20 cellular contexts compared by ENCODE assay signal in genomic region chr13:41299316-41300094, GRCh38.
"Had no signal": no experiment of that assay in that cellular context is flagged by ENCODE, and none has a peak within 500 bp of the region (broad histone marks: within the 10 kb centered on the region; RNA-seq: fewer than 3 reads in every experiment).

No MANE protein-coding gene starts in this region.

- H3K27ac ChIP-seq: brain microvascular endothelial cell, left lung, psoas muscle, sigmoid colon, upper lobe of left lung had no signal

- H3K36me3 ChIP-seq: brain microvascular endothelial cell, left lung, sigmoid colon, upper lobe of left lung had no signal

- H3K27ac Mint-ChIP-seq: activated CD8-positive, alpha-beta memory T cell treated with anti-CD3 and anti-CD28 coated beads, Interleukin-2, amount 10 ng/mL, durations not matched to agents 7 days and 5 days; activated naive CD8-positive, alpha-beta T cell treated with anti-CD3 and anti-CD28 coated beads for 36 hours; activated T-cell treated with anti-CD3 and anti-CD28 coated beads, Interleukin-2, amount 50 U/mL, for 24 hours; dendritic cell treated with granulocyte-macrophage colony-stimulating factor and Interleukin-4, amounts not matched to agents 40 ng/mL and 50 ng/mL, for 4 days; effector memory CD8-positive, alpha-beta T cell; memory B cell; nephron progenitor cell; stimulated activated naive CD8-positive, alpha-beta T cell treated with anti-CD3 and anti-CD28 coated beads, Interleukin-15, Interleukin-2, amounts not matched to agents 100 ng/mL and 50 ng/mL, for 24 hours had no signal

- ATAC-seq: activated CD8-positive, alpha-beta memory T cell treated with anti-CD3 and anti-CD28 coated beads, Interleukin-2, amount 10 ng/mL, durations not matched to agents 7 days and 5 days; effector memory CD8-positive, alpha-beta T cell; left lung; psoas muscle had no signal

- H3K36me3 Mint-ChIP-seq: activated naive CD8-positive, alpha-beta T cell treated with anti-CD3 and anti-CD28 coated beads for 36 hours had no signal

- H3K9me3 Mint-ChIP-seq: activated naive CD8-positive, alpha-beta T cell treated with anti-CD3 and anti-CD28 coated beads for 36 hours; dendritic cell treated with granulocyte-macrophage colony-stimulating factor and Interleukin-4, amounts not matched to agents 40 ng/mL and 50 ng/mL, for 4 days; effector memory CD8-positive, alpha-beta T cell; memory B cell; stimulated activated naive CD8-positive, alpha-beta T cell treated with anti-CD3 and anti-CD28 coated beads, Interleukin-15, Interleukin-2, amounts not matched to agents 100 ng/mL and 50 ng/mL, for 24 hours had no signal

- H3K27me3 ChIP-seq: brain microvascular endothelial cell, left lung, sigmoid colon, upper lobe of left lung had no signal

- H3K4me1 Mint-ChIP-seq: immature natural killer cell, memory B cell, nephron progenitor cell had no signal

- H3K9me3 ChIP-seq: left lung, psoas muscle, sigmoid colon, upper lobe of left lung had no signal

- H3K4me1 ChIP-seq: left lung, psoas muscle, sigmoid colon, upper lobe of left lung had no signal

- DNase-seq: activated CD4-positive, alpha-beta T cell treated with anti-CD3 and anti-CD28 coated beads for 1 hour; activated CD4-positive, alpha-beta T cell treated with anti-CD3 and anti-CD28 coated beads, Interleukin-2, amount 50 U/mL, for 48 hours; activated CD8-positive, alpha-beta memory T cell treated with anti-CD3 and anti-CD28 coated beads, Interleukin-2, amount 10 ng/mL, durations not matched to agents 7 days and 5 days; activated effector memory CD4-positive, alpha-beta T cell treated with anti-CD3 and anti-CD28 coated beads, Interleukin-2, amount 50 U/mL, for 16 hours; activated naive CD8-positive, alpha-beta T cell treated with anti-CD3 and anti-CD28 coated beads for 36 hours; activated T-cell treated with anti-CD3 and anti-CD28 coated beads, Interleukin-2, amount 50 U/mL, for 24 hours; brain microvascular endothelial cell; cerebellar nuclear complex; effector memory CD8-positive, alpha-beta T cell; immature natural killer cell; left lung; nephron progenitor cell; psoas muscle; sigmoid colon; stimulated activated CD4-positive, alpha-beta T cell treated with anti-CD3 and anti-CD28 coated beads, Interleukin-2, amount 100 ng/mL, for 48 hours; T1000; upper lobe of left lung had no signal

- H3K27me3 Mint-ChIP-seq: activated naive CD8-positive, alpha-beta T cell treated with anti-CD3 and anti-CD28 coated beads for 36 hours; activated T-cell treated with anti-CD3 and anti-CD28 coated beads, Interleukin-2, amount 50 U/mL, for 24 hours; dendritic cell treated with granulocyte-macrophage colony-stimulating factor and Interleukin-4, amounts not matched to agents 40 ng/mL and 50 ng/mL, for 4 days; stimulated activated naive CD8-positive, alpha-beta T cell treated with anti-CD3 and anti-CD28 coated beads, Interleukin-15, Interleukin-2, amounts not matched to agents 100 ng/mL and 50 ng/mL, for 24 hours had no signal

- H3K4me3 Mint-ChIP-seq: activated CD8-positive, alpha-beta memory T cell treated with anti-CD3 and anti-CD28 coated beads, Interleukin-2, amount 10 ng/mL, durations not matched to agents 7 days and 5 days; activated naive CD8-positive, alpha-beta T cell treated with anti-CD3 and anti-CD28 coated beads for 36 hours; activated T-cell treated with anti-CD3 and anti-CD28 coated beads, Interleukin-2, amount 50 U/mL, for 24 hours; dendritic cell treated with granulocyte-macrophage colony-stimulating factor and Interleukin-4, amounts not matched to agents 40 ng/mL and 50 ng/mL, for 4 days; effector memory CD8-positive, alpha-beta T cell; immature natural killer cell; memory B cell; nephron progenitor cell; stimulated activated naive CD8-positive, alpha-beta T cell treated with anti-CD3 and anti-CD28 coated beads, Interleukin-15, Interleukin-2, amounts not matched to agents 100 ng/mL and 50 ng/mL, for 24 hours had no signal

- H3K4me3 ChIP-seq: left lung, psoas muscle, sigmoid colon, upper lobe of left lung had no signal
